Comparison of ENCODE assay signal across 1 cellular context in the genomic region with DNA sequence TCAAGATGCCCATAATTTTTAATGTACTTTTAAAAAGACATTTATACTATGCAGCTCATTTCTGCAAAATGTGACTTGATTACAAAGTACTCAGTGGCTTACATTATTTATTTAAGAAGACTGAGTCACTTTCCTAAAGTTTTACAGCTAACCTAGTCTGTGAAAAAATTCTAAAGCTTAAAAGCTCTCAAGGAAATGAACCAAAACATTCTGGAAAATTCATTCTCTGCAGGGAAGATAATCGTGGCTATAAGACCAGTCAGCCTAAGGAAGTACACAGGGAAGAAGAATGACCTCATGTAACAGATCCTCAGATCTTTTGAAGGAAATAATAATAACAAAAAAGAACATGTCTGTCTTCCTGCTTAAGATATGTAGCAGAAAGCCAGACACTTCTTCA.
TF ChIP-seq lines count a peak whose summit lies in the region.

No MANE protein-coding gene starts in this region.

TF ChIP-seq in K562, 482 proteins besides CTCF, POLR2A, EP300 and RAD21 (continued from another document):
- TF ChIP-seq MCM2 (IDR thresholded peaks at IDR 0.05; ENCODE audit: low read depth) = no peak
- no peak for TF ChIP-seq SMAD3 (CRISPR knock-in tag; conservative IDR thresholded peaks at IDR 0.05)
- no peak for TF ChIP-seq SNIP1 (IDR thresholded peaks at IDR 0.05; ENCODE audit: low read depth)
- TF ChIP-seq FOXJ3 (CRISPR knock-in tag; IDR thresholded peaks at IDR 0.05) = no peak
- TF ChIP-seq KDM4B (IDR thresholded peaks at IDR 0.05; ENCODE audit: borderline replicate concordance in 2 of 2, low read depth in 1 of 2) = no peak
- TF ChIP-seq POU5F1 (IDR thresholded peaks at IDR 0.05; ENCODE audit: borderline replicate concordance, low read depth, low read length, partially characterized antibody) = no peak
- TF ChIP-seq XRCC4 (IDR thresholded peaks at IDR 0.05; ENCODE audit: extremely low read depth, insufficient read depth, insufficient read length) = no peak
- TF ChIP-seq, protein P1, sequence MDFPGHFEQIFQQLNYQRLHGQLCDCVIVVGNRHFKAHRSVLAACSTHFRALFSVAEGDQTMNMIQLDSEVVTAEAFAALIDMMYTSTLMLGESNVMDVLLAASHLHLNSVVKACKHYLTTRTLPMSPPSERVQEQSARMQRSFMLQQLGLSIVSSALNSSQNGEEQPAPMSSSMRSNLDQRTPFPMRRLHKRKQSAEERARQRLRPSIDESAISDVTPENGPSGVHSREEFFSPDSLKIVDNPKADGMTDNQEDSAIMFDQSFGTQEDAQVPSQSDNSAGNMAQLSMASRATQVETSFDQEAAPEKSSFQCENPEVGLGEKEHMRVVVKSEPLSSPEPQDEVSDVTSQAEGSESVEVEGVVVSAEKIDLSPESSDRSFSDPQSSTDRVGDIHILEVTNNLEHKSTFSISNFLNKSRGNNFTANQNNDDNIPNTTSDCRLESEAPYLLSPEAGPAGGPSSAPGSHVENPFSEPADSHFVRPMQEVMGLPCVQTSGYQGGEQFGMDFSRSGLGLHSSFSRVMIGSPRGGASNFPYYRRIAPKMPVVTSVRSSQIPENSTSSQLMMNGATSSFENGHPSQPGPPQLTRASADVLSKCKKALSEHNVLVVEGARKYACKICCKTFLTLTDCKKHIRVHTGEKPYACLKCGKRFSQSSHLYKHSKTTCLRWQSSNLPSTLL (IDR thresholded peaks at IDR 0.05) = no peak
- TF ChIP-seq, protein P2, sequence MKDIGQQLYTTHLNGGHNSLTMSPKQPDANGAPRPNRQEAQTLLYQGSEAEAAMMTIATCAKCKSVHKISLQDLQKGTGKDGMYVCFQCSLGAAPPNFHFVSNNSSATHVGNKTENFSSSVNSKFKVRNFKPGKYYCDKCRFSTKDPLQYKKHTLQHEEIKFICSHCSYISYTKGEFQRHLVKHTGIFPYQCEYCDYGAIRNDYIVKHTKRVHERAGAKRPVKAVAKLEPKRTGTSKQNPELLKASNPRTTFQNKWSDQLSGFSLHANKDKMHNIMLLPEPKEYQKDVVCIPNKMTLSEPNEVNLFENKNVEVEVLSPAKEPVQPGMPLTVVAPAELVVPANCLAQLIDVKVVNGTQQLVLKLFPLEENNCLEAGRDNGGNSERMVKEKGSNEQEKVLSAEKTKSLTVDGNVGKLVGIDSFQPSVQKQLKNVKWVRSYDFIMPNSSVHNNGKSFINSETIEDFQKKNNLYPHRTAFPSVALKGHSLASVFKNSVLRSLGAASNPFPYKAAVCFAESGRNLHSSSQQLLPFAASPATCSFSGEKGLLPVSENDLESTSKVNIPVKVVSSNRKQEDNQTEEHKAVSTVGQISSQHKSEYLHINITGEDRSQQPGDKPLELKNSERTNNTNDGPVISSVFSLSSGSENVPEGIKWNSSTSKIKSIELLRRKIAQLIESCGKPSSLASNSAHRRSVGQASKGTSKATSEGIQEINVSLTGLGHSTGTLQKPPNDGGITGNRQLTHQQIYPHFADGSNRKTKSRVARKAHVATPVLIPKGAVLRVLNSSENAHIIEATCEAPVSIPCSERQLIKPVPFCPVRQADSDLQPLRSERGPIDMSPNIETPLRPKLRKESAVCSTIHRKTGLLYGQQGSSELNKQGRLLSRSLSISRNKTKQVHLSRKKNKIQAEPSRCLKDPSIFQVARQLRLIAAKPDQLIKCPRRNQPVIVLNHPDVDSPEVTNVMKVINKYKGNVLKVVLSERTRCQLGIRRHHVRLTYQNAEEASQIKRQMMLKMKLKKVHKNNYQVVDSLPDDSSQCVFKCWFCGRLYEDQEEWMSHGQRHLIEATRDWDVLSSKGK (CRISPR knock-in tag; IDR thresholded peaks at IDR 0.05) = no peak
- TF ChIP-seq, protein P3, sequence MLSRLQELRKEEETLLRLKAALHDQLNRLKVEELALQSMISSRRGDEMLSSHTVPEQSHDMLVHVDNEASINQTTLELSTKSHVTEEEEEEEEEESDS (CRISPR knock-in tag; IDR thresholded peaks at IDR 0.05) = no peak
- TF ChIP-seq, protein P4, sequence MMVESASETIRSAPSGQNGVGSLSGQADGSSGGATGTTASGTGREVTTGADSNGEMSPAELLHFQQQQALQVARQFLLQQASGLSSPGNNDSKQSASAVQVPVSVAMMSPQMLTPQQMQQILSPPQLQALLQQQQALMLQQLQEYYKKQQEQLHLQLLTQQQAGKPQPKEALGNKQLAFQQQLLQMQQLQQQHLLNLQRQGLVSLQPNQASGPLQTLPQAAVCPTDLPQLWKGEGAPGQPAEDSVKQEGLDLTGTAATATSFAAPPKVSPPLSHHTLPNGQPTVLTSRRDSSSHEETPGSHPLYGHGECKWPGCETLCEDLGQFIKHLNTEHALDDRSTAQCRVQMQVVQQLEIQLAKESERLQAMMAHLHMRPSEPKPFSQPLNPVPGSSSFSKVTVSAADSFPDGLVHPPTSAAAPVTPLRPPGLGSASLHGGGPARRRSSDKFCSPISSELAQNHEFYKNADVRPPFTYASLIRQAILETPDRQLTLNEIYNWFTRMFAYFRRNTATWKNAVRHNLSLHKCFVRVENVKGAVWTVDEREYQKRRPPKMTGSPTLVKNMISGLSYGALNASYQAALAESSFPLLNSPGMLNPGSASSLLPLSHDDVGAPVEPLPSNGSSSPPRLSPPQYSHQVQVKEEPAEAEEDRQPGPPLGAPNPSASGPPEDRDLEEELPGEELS (CRISPR knock-in tag; IDR thresholded peaks at IDR 0.05; ENCODE audit: borderline replicate concordance) = no peak
- no peak for TF ChIP-seq RHOXF2B (CRISPR knock-in tag; conservative IDR thresholded peaks at IDR 0.05)
- TF ChIP-seq KAT8 (IDR thresholded peaks at IDR 0.05; ENCODE audit: low read depth) = no peak
